1 cellular context compared by ENCODE assay signal in genomic region chr1:217133958-217134856, GRCh38.
TF ChIP-seq lines count a peak whose summit lies in the region.

No MANE protein-coding gene starts in this region.

TF ChIP-seq in A549, 52 proteins besides CTCF, POLR2A, EP300 and RAD21 (continued from another document):
- no peak for TF ChIP-seq KDM1A (IDR thresholded peaks at IDR 0.05; ENCODE audit: low read depth)
- TF ChIP-seq MAFK (IDR thresholded peaks at IDR 0.05; ENCODE audit: partially characterized antibody) = no peak
- no peak for TF ChIP-seq FOXS1 (CRISPR knock-in tag; IDR thresholded peaks at IDR 0.05)
- no peak for TF ChIP-seq SREBF2 (IDR thresholded peaks at IDR 0.05)
- no peak for TF ChIP-seq JUNB (IDR thresholded peaks at IDR 0.05)
- no peak for TF ChIP-seq ZFP36 (IDR thresholded peaks at IDR 0.05; ENCODE audit: borderline replicate concordance, partially characterized antibody)
- no peak for TF ChIP-seq HOXB5 (CRISPR knock-in tag; IDR thresholded peaks at IDR 0.05)
- no peak for TF ChIP-seq HOXB13 (CRISPR knock-in tag; IDR thresholded peaks at IDR 0.05; ENCODE audit: low read depth)
- no peak for TF ChIP-seq HES2 (IDR thresholded peaks at IDR 0.05)
- TF ChIP-seq POLR2AphosphoS2 (conservative IDR thresholded peaks at IDR 0.05; ENCODE audit: low read length) = no peak
- no peak for TF ChIP-seq NFE2L2 (conservative IDR thresholded peaks at IDR 0.05; ENCODE audit: low read length)
- TF ChIP-seq PHF8 (IDR thresholded peaks at IDR 0.05; ENCODE audit: borderline replicate concordance, low read depth) = no peak
- TF ChIP-seq MYC (IDR thresholded peaks at IDR 0.05; ENCODE audit: borderline replicate concordance, low read length) = no peak
- TF ChIP-seq, protein P1, sequence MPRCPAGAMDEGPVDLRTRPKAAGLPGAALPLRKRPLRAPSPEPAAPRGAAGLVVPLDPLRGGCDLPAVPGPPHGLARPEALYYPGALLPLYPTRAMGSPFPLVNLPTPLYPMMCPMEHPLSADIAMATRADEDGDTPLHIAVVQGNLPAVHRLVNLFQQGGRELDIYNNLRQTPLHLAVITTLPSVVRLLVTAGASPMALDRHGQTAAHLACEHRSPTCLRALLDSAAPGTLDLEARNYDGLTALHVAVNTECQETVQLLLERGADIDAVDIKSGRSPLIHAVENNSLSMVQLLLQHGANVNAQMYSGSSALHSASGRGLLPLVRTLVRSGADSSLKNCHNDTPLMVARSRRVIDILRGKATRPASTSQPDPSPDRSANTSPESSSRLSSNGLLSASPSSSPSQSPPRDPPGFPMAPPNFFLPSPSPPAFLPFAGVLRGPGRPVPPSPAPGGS (IDR thresholded peaks at IDR 0.05) = no peak
- TF ChIP-seq BHLHE40 (IDR thresholded peaks at IDR 0.05; ENCODE audit: low read depth, low read length) = no peak
